1 cellular context compared by ENCODE assay signal in the genomic region with DNA sequence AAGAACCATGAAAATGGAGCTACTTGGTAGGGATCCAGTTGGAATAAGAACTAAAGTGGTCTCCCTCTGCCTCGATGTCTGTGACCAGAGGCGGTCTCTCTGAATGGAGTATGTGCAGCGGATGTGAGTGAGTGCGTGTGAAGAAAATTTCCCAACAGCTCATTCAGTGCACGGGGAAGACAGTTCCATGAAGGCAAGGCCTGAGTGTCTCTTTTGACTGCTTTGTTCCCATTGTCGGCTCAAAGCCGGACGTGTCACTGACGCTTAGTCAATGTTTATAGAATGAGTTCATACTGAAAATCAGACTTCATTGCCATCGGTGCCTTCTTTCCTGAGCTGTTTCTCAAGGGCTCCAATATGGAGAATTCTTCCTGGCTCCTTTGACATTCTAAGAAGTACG.
TF ChIP-seq lines count a peak whose summit lies in the region.

No MANE protein-coding gene starts in this region.

TF ChIP-seq in HepG2, 621 proteins besides CTCF, POLR2A, EP300 and RAD21 (continues in another document):
- TF ChIP-seq ZNF549 (CRISPR knock-in tag; IDR thresholded peaks at IDR 0.05): no peak
- TF ChIP-seq LCORL (IDR thresholded peaks at IDR 0.05): no peak
- no peak for TF ChIP-seq LCORL (CRISPR knock-in tag; IDR thresholded peaks at IDR 0.05)
- TF ChIP-seq YEATS2 (CRISPR knock-in tag; IDR thresholded peaks at IDR 0.05; ENCODE audit: borderline replicate concordance): peak; percentile 41; the same call in 1 of the 2 replicates
- no peak for TF ChIP-seq ZNF780A (CRISPR knock-in tag; IDR thresholded peaks at IDR 0.05)
- TF ChIP-seq ZKSCAN1 (IDR thresholded peaks at IDR 0.05; ENCODE audit: low read length): no peak
- TF ChIP-seq ZSCAN9 (CRISPR knock-in tag; IDR thresholded peaks at IDR 0.05; ENCODE audit: borderline replicate concordance): no peak
- TF ChIP-seq FOXA1 (IDR thresholded peaks at IDR 0.05): no peak
- TF ChIP-seq FOXA1 (CRISPR knock-in tag; IDR thresholded peaks at IDR 0.05): peak; percentile 43; the same call in 1 of the 2 replicates
- TF ChIP-seq ZSCAN12 (CRISPR knock-in tag; IDR thresholded peaks at IDR 0.05): no peak
- TF ChIP-seq SOX13 (IDR thresholded peaks at IDR 0.05): peak; percentile 29; the same call in 1 of the 2 replicates
- peak in 1 of 2 experiments; percentile 64; a peak in 2 of 4 replicates for TF ChIP-seq SOX13 (CRISPR knock-in tag; conservative IDR thresholded peaks at IDR 0.05 in 1 of 2, IDR thresholded peaks at IDR 0.05 in 1 of 2)
- peak; percentile 62; the same call in 1 of the 2 replicates for TF ChIP-seq ETV5 (CRISPR knock-in tag; IDR thresholded peaks at IDR 0.05; ENCODE audit: borderline replicate concordance)
- TF ChIP-seq, protein P1, sequence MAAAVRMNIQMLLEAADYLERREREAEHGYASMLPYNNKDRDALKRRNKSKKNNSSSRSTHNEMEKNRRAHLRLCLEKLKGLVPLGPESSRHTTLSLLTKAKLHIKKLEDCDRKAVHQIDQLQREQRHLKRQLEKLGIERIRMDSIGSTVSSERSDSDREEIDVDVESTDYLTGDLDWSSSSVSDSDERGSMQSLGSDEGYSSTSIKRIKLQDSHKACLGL (CRISPR knock-in tag; IDR thresholded peaks at IDR 0.05): no peak
- no peak for TF ChIP-seq ZNF564 (CRISPR knock-in tag; IDR thresholded peaks at IDR 0.05)
- TF ChIP-seq, protein P2, sequence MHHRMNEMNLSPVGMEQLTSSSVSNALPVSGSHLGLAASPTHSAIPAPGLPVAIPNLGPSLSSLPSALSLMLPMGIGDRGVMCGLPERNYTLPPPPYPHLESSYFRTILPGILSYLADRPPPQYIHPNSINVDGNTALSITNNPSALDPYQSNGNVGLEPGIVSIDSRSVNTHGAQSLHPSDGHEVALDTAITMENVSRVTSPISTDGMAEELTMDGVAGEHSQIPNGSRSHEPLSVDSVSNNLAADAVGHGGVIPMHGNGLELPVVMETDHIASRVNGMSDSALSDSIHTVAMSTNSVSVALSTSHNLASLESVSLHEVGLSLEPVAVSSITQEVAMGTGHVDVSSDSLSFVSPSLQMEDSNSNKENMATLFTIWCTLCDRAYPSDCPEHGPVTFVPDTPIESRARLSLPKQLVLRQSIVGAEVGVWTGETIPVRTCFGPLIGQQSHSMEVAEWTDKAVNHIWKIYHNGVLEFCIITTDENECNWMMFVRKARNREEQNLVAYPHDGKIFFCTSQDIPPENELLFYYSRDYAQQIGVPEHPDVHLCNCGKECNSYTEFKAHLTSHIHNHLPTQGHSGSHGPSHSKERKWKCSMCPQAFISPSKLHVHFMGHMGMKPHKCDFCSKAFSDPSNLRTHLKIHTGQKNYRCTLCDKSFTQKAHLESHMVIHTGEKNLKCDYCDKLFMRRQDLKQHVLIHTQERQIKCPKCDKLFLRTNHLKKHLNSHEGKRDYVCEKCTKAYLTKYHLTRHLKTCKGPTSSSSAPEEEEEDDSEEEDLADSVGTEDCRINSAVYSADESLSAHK (CRISPR knock-in tag; IDR thresholded peaks at IDR 0.05; ENCODE audit: borderline replicate concordance): no peak
- TF ChIP-seq, protein P3, sequence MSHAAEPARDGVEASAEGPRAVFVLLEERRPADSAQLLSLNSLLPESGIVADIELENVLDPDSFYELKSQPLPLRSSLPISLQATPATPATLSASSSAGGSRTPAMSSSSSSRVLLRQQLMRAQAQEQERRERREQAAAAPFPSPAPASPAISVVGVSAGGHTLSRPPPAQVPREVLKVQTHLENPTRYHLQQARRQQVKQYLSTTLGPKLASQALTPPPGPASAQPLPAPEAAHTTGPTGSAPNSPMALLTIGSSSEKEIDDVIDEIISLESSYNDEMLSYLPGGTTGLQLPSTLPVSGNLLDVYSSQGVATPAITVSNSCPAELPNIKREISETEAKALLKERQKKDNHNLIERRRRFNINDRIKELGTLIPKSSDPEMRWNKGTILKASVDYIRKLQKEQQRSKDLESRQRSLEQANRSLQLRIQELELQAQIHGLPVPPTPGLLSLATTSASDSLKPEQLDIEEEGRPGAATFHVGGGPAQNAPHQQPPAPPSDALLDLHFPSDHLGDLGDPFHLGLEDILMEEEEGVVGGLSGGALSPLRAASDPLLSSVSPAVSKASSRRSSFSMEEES (CRISPR knock-in tag; IDR thresholded peaks at IDR 0.05): no peak
- TF ChIP-seq, protein P4, sequence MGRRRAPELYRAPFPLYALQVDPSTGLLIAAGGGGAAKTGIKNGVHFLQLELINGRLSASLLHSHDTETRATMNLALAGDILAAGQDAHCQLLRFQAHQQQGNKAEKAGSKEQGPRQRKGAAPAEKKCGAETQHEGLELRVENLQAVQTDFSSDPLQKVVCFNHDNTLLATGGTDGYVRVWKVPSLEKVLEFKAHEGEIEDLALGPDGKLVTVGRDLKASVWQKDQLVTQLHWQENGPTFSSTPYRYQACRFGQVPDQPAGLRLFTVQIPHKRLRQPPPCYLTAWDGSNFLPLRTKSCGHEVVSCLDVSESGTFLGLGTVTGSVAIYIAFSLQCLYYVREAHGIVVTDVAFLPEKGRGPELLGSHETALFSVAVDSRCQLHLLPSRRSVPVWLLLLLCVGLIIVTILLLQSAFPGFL (CRISPR knock-in tag; IDR thresholded peaks at IDR 0.05): no peak
- TF ChIP-seq FOXA3 (CRISPR knock-in tag; IDR thresholded peaks at IDR 0.05): peak; percentile 52
- no peak for TF ChIP-seq ZKSCAN8 (CRISPR knock-in tag; IDR thresholded peaks at IDR 0.05; ENCODE audit: borderline replicate concordance)
- TF ChIP-seq SOX5 (CRISPR knock-in tag; IDR thresholded peaks at IDR 0.05; ENCODE audit: borderline replicate concordance): peak; percentile 52; the same call in 1 of the 2 replicates
- TF ChIP-seq, protein P5, sequence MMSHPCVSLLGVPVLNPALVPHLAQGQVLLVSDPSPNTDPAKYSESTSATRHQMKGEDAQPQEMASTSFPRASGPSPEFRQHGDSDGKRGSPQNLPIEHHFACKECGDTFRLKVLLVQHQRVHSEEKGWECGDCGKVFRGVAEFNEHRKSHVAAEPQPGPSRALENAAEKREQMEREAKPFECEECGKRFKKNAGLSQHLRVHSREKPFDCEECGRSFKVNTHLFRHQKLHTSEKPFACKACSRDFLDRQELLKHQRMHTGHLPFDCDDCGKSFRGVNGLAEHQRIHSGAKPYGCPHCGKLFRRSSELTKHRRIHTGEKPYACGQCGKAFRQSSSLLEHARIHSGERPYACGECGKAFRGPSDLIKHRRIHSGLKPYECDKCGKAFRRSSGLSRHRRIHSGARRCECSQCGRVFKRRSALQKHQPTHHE (CRISPR knock-in tag; IDR thresholded peaks at IDR 0.05; ENCODE audit: borderline replicate concordance): no peak
- TF ChIP-seq TRIM24 (CRISPR knock-in tag; IDR thresholded peaks at IDR 0.05): no peak
- TF ChIP-seq, protein P6, sequence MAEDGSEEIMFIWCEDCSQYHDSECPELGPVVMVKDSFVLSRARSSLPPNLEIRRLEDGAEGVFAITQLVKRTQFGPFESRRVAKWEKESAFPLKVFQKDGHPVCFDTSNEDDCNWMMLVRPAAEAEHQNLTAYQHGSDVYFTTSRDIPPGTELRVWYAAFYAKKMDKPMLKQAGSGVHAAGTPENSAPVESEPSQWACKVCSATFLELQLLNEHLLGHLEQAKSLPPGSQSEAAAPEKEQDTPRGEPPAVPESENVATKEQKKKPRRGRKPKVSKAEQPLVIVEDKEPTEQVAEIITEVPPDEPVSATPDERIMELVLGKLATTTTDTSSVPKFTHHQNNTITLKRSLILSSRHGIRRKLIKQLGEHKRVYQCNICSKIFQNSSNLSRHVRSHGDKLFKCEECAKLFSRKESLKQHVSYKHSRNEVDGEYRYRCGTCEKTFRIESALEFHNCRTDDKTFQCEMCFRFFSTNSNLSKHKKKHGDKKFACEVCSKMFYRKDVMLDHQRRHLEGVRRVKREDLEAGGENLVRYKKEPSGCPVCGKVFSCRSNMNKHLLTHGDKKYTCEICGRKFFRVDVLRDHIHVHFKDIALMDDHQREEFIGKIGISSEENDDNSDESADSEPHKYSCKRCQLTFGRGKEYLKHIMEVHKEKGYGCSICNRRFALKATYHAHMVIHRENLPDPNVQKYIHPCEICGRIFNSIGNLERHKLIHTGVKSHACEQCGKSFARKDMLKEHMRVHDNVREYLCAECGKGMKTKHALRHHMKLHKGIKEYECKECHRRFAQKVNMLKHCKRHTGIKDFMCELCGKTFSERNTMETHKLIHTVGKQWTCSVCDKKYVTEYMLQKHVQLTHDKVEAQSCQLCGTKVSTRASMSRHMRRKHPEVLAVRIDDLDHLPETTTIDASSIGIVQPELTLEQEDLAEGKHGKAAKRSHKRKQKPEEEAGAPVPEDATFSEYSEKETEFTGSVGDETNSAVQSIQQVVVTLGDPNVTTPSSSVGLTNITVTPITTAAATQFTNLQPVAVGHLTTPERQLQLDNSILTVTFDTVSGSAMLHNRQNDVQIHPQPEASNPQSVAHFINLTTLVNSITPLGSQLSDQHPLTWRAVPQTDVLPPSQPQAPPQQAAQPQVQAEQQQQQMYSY (CRISPR knock-in tag; IDR thresholded peaks at IDR 0.05): no peak
- TF ChIP-seq RFX1 (IDR thresholded peaks at IDR 0.05): no peak
- no peak for TF ChIP-seq SYNCRIP (IDR thresholded peaks at IDR 0.05; ENCODE audit: insufficient read depth, low read depth, low read length)
- TF ChIP-seq, protein P7, sequence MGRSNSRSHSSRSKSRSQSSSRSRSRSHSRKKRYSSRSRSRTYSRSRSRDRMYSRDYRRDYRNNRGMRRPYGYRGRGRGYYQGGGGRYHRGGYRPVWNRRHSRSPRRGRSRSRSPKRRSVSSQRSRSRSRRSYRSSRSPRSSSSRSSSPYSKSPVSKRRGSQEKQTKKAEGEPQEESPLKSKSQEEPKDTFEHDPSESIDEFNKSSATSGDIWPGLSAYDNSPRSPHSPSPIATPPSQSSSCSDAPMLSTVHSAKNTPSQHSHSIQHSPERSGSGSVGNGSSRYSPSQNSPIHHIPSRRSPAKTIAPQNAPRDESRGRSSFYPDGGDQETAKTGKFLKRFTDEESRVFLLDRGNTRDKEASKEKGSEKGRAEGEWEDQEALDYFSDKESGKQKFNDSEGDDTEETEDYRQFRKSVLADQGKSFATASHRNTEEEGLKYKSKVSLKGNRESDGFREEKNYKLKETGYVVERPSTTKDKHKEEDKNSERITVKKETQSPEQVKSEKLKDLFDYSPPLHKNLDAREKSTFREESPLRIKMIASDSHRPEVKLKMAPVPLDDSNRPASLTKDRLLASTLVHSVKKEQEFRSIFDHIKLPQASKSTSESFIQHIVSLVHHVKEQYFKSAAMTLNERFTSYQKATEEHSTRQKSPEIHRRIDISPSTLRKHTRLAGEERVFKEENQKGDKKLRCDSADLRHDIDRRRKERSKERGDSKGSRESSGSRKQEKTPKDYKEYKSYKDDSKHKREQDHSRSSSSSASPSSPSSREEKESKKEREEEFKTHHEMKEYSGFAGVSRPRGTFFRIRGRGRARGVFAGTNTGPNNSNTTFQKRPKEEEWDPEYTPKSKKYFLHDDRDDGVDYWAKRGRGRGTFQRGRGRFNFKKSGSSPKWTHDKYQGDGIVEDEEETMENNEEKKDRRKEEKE (IDR thresholded peaks at IDR 0.05): no peak
- no peak for TF ChIP-seq SIX1 (CRISPR knock-in tag; IDR thresholded peaks at IDR 0.05; ENCODE audit: borderline replicate concordance)
- TF ChIP-seq MEIS1 (CRISPR knock-in tag; IDR thresholded peaks at IDR 0.05; ENCODE audit: borderline replicate concordance): no peak
- no peak for TF ChIP-seq ZNF75D (CRISPR knock-in tag; IDR thresholded peaks at IDR 0.05; ENCODE audit: borderline replicate concordance)
- no peak for TF ChIP-seq ZNF10 (CRISPR knock-in tag; IDR thresholded peaks at IDR 0.05; ENCODE audit: borderline replicate concordance, low read depth)
- no peak for TF ChIP-seq FOXK2 (IDR thresholded peaks at IDR 0.05)
- TF ChIP-seq, protein P8, sequence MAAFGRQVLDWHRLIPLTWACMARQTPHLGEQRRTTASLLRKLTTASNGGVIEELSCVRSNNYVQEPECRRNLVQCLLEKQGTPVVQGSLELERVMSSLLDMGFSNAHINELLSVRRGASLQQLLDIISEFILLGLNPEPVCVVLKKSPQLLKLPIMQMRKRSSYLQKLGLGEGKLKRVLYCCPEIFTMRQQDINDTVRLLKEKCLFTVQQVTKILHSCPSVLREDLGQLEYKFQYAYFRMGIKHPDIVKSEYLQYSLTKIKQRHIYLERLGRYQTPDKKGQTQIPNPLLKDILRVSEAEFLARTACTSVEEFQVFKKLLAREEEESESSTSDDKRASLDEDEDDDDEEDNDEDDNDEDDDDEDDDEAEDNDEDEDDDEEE (CRISPR knock-in tag; IDR thresholded peaks at IDR 0.05): no peak
- peak; percentile 37; the same call in 1 of the 2 replicates for TF ChIP-seq RARA (CRISPR knock-in tag; IDR thresholded peaks at IDR 0.05)
- TF ChIP-seq, protein P9, sequence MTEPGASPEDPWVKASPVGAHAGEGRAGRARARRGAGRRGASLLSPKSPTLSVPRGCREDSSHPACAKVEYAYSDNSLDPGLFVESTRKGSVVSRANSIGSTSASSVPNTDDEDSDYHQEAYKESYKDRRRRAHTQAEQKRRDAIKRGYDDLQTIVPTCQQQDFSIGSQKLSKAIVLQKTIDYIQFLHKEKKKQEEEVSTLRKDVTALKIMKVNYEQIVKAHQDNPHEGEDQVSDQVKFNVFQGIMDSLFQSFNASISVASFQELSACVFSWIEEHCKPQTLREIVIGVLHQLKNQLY (CRISPR knock-in tag; IDR thresholded peaks at IDR 0.05): no peak
- TF ChIP-seq ZNF12 (CRISPR knock-in tag; IDR thresholded peaks at IDR 0.05): no peak
- TF ChIP-seq NFYB (CRISPR knock-in tag; IDR thresholded peaks at IDR 0.05): no peak
- TF ChIP-seq NR2F2 (IDR thresholded peaks at IDR 0.05; ENCODE audit: borderline replicate concordance, low read depth): no peak
- peak; percentile 86 for TF ChIP-seq FOSL2 (CRISPR knock-in tag; IDR thresholded peaks at IDR 0.05)
- no peak for TF ChIP-seq HNF4G (IDR thresholded peaks at IDR 0.05; ENCODE audit: borderline replicate concordance, low read depth, low read length)
- TF ChIP-seq HNF4G (CRISPR knock-in tag; IDR thresholded peaks at IDR 0.05; ENCODE audit: borderline replicate concordance, low read depth): no peak
- no peak for TF ChIP-seq GPN1 (CRISPR knock-in tag; IDR thresholded peaks at IDR 0.05; ENCODE audit: borderline replicate concordance)
- TF ChIP-seq, protein P10, sequence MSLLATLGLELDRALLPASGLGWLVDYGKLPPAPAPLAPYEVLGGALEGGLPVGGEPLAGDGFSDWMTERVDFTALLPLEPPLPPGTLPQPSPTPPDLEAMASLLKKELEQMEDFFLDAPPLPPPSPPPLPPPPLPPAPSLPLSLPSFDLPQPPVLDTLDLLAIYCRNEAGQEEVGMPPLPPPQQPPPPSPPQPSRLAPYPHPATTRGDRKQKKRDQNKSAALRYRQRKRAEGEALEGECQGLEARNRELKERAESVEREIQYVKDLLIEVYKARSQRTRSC (CRISPR knock-in tag; IDR thresholded peaks at IDR 0.05; ENCODE audit: low read depth): no peak
